25 cellular contexts compared by ENCODE assay signal in genomic region chr12:5723711-5724252, GRCh38.
"Had no signal": no experiment of that assay in that cellular context is flagged by ENCODE, and none has a peak within 500 bp of the region (broad histone marks: within the 10 kb centered on the region; RNA-seq: fewer than 3 reads in every experiment).

No MANE protein-coding gene starts in this region.

- H3K4me3 Mint-ChIP-seq: memory B cell; mesothelial cell of epicardium; naive B cell; natural killer cell treated with Interleukin-12 subunit alpha and Interleukin-12 subunit beta and Interleukin-15 and Interleukin-18, amount 100 ng/mL, for 72 hours; neural crest cell had no signal

- H3K4me2 ChIP-seq: smooth muscle cell had no signal

- H3K4me1 ChIP-seq: gastrocnemius medialis, prostate gland, right atrium auricular region, thyroid gland, upper lobe of left lung had no signal

- H3K27me3 ChIP-seq: gastrocnemius medialis, right atrium auricular region, stomach, thyroid gland, upper lobe of left lung had no signal

- DNase-seq: cortex of kidney; effector CD4-positive, alpha-beta T cell; foreskin fibroblast; gastrocnemius medialis; head of caudate nucleus; kidney; mucosa of descending colon; naive B cell; stimulated activated CD4-positive, alpha-beta T cell treated with anti-CD3 and anti-CD28 coated beads, Interleukin-12 subunit alpha, Interleukin-12 subunit beta, amount 100 ng/mL, for 4 hours; stimulated activated CD4-positive, alpha-beta T cell treated with anti-CD3 and anti-CD28 coated beads, Interleukin-1b, Interleukin-23, amount 100 ng/mL, for 48 hours; stimulated activated CD4-positive, alpha-beta T cell treated with anti-CD3 and anti-CD28 coated beads, Interleukin-4, amount 100 ng/mL, for 1 hour; stimulated activated CD8-positive, alpha-beta memory T cell treated with anti-CD3 and anti-CD28 coated beads, Interleukin-4, amount 100 ng/mL, for 48 hours; stimulated activated naive CD4-positive, alpha-beta T cell treated with Interleukin-2 at 50 U/mL for 16 hours; stomach; thyroid gland; upper lobe of left lung had no signal

- H3K27ac Mint-ChIP-seq: memory B cell; mesothelial cell of epicardium; naive B cell; natural killer cell treated with Interleukin-12 subunit alpha and Interleukin-12 subunit beta and Interleukin-15 and Interleukin-18, amount 100 ng/mL, for 72 hours had no signal

- H3K9me3 ChIP-seq: gastrocnemius medialis, mucosa of descending colon, prostate gland, right atrium auricular region, stomach, thyroid gland, upper lobe of left lung had no signal

- H3K36me3 Mint-ChIP-seq: memory B cell; mesothelial cell of epicardium; naive B cell; natural killer cell treated with Interleukin-12 subunit alpha and Interleukin-12 subunit beta and Interleukin-15 and Interleukin-18, amount 100 ng/mL, for 72 hours had no signal

- H3K36me3 ChIP-seq: gastrocnemius medialis, prostate gland, right atrium auricular region, stomach, thyroid gland, upper lobe of left lung had no signal

- H3K4me1 Mint-ChIP-seq: memory B cell, mesothelial cell of epicardium, naive B cell had no signal

- H3K4me3 ChIP-seq: gastrocnemius medialis, lung, mucosa of descending colon, prostate gland, right atrium auricular region, smooth muscle cell, stomach, thyroid gland, upper lobe of left lung had no signal

- H3K27ac ChIP-seq: epithelial cell of prostate, gastrocnemius medialis, prostate gland, right atrium auricular region, stomach, thyroid gland, upper lobe of left lung had no signal

- H3K9me3 Mint-ChIP-seq: memory B cell; mesothelial cell of epicardium; natural killer cell treated with Interleukin-12 subunit alpha and Interleukin-12 subunit beta and Interleukin-15 and Interleukin-18, amount 100 ng/mL, for 72 hours; neural crest cell had no signal
